ENCODE assay signal across 20 cellular contexts in the genomic region with DNA sequence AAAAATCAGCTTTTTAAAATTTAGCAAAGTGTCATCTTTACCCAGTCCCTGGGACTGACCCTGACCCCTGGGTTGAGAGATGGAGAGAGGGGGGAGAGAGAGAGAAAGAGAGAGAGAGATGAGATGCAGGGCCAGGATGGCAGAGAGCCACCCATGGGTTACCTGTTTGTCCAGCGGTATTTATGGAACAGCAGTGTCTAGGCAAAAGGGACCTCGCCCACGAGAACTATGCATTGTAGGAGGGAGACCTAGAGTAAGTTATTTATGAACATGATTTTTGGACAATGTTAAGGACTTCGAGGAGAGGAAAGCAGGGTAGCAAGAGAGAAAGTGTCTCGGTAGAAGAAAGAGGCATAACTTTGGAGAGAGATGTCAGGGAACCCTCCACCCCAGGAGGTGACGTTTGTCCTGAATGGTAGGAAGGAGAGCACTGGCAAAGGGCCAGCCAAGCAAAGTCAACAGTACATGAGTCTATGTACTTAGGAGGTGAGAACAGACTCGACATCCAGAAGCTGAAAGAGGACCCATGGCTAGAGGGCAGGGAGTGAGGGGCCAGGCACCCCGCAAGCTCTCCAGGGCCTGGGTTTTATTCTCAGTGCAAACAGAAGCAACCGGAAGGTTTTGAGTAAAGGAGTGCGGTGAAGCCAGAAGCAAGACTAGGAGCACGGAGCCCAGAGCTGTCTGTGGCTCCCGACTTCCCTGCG. TPM values are rescaled to one million over a fixed set of nuclear protein-coding genes. Genes with fewer than 3 reads are reported as not detected.
A peak's percentile ranks its signal among the peaks of the same experiment; 100 is the strongest.
DNase-seq lines count a peak whose midpoint lies in the region; ATAC-seq and TF ChIP-seq lines count a peak whose summit lies in the region.
"Had no signal": no experiment of that assay in that cellular context is flagged by ENCODE, and none has a peak within 500 bp of the region (broad histone marks: within the 10 kb centered on the region; RNA-seq: fewer than 3 reads in every experiment).

No MANE protein-coding gene starts in this region.

- H3K27me3 ChIP-seq in cardiac muscle cell (peaks cover 4% of the 10 kb centered on the region), body of pancreas (peaks cover 0 to 24% of the 10 kb centered on the region in 2 donors)

- no peak for TF ChIP-seq POLR2A in body of pancreas (IDR thresholded peaks at IDR 0.05)

- H3K36me3 ChIP-seq in cardiac muscle cell (no peaks in the 10 kb centered on the region), body of pancreas (replicated peaks in 1 of 2; ENCODE audit: insufficient read depth in 1 of 2, low read depth in 2 of 2) (no peaks in the 10 kb centered on the region), mesodermal cell (ENCODE audit: control insufficient read depth, insufficient read depth, low read length) (no peaks in the 10 kb centered on the region)
- H3K36me3 ChIP-seq: brain microvascular endothelial cell, MG63, neutrophil had no signal

- H3K4me3 ChIP-seq in cardiac muscle cell (no peak overlapping the region), body of pancreas (no peak overlapping the region), mesodermal cell (ENCODE audit: extremely low read depth, insufficient read depth, low read length, poor library complexity, severe bottlenecking) (no peak overlapping the region)
- H3K4me3 ChIP-seq: MG63 had no signal

- 15 to 19% methylated on average over 13 of the region's 13 CpGs for WGBS in body of pancreas, 2 donors
- WGBS in mesodermal cell (ENCODE audit: insufficient coverage in 2 of 2), 2 experiments: 66 to 73% methylated on average over 13 of the region's 13 CpGs

- intact Hi-C loops in left ventricle myocardium superior (cut with micrococcal nuclease): no loop called here
- intact Hi-C loops in body of pancreas (cut with DNase I): no loop called here

- H3K4me1 ChIP-seq in cardiac muscle cell (ENCODE audit: low read depth) (peaks cover 33% of the 10 kb centered on the region), body of pancreas (peaks cover 15% of the 10 kb centered on the region), mesodermal cell (ENCODE audit: control insufficient read depth, insufficient read depth, low read length, poor library complexity, severe bottlenecking) (peaks cover 27% of the 10 kb centered on the region)

- DNase-seq in cardiac muscle cell (ENCODE audit: low read depth in 1 of 2, low spot score in 1 of 2) (peak in 1 of 2 donors; percentile 37), left ventricle myocardium superior (no peak), body of pancreas (peak; percentile 55 to 80 (median 64)), ureter (ENCODE audit: low spot score) (peak; percentile 62), amygdala (lab: John Stamatoyannopoulos, UW) (no peak)
- no peak for DNase-seq in activated CD4-positive, alpha-beta T cell treated with anti-CD3 and anti-CD28 coated beads for 4 hours
- DNase-seq in stimulated activated naive CD4-positive, alpha-beta T cell treated with Interleukin-2 at 50 U/mL for 16 hours (lab: John Stamatoyannopoulos, UW): no peak
- DNase-seq: activated CD4-positive, alpha-beta memory T cell treated with anti-CD3 and anti-CD28 coated beads for 36 hours; activated T-cell treated with anti-CD3 and anti-CD28 coated beads, Interleukin-2, amount 50 U/mL, for 4 hours; brain microvascular endothelial cell; CD4-positive, alpha-beta T cell; dorsolateral prefrontal cortex; MG63; midbrain; NCI-H187 treated with DMSO at 0.1 percent for 48 hours; stimulated activated CD4-positive, alpha-beta T cell treated with anti-CD3 and anti-CD28 coated beads, Interleukin-1b, Interleukin-23, amount 100 ng/mL, for 48 hours had no signal

- no peak for TF ChIP-seq CTCF in cardiac muscle cell (IDR thresholded peaks at IDR 0.05; ENCODE audit: low read depth, low read length)
- no peak for TF ChIP-seq CTCF in body of pancreas (IDR thresholded peaks at IDR 0.05)

- H3K27ac ChIP-seq in cardiac muscle cell (peak overlapping the region; percentile 9), body of pancreas (no peak overlapping the region), mesodermal cell (ENCODE audit: low read depth, low read length, severe bottlenecking) (peak overlapping the region; percentile 23)
- H3K27ac ChIP-seq: brain microvascular endothelial cell, dorsolateral prefrontal cortex, neutrophil had no signal

- H3K9me3 ChIP-seq in cardiac muscle cell (ENCODE audit: low read depth) (no peaks in the 10 kb centered on the region), body of pancreas (no peaks in the 10 kb centered on the region), mesodermal cell (ENCODE audit: control insufficient read depth, low read length) (no peaks in the 10 kb centered on the region)
- H3K9me3 ChIP-seq: MG63, neutrophil had no signal

- ATAC-seq in left ventricle myocardium superior (no peak), body of pancreas (no peak)
- ATAC-seq: activated T-cell treated with anti-CD3 and anti-CD28 coated beads, Interleukin-2, amount 50 U/mL, for 4 hours; Panc1; sciatic nerve had no signal

RNA-seq across cellular contexts. Expression of a gene that starts 30.5 kb away (rescaled TPM):
- total RNA-seq in cardiac muscle cell: 104 and 125 TPM in 2 replicates
- polyA plus RNA-seq in cardiac muscle cell: 91.8 and 123 TPM in 2 replicates
- 1.9 TPM for total RNA-seq in left ventricle myocardium superior
- total RNA-seq in body of pancreas: not detected
- 195 TPM for polyA plus RNA-seq in mesodermal cell (2013, experiment 1 of 2)
- 141 TPM for polyA plus RNA-seq in mesodermal cell (2013, experiment 2 of 2)
- total RNA-seq in ureter: 29.5 TPM
- total RNA-seq: activated CD4-positive, alpha-beta memory T cell treated with anti-CD3 and anti-CD28 coated beads for 36 hours had no signal

Comparison
In these comparisons a context has a peak if more than half of its experiments do, and no peak if none do; other contexts are left out.
1. RNA of a gene that starts 30.5 kb away (total RNA-seq): 104 to 125 TPM in cardiac muscle cell and 29.5 TPM in ureter (single experiment); 1.9 TPM in left ventricle myocardium superior (single experiment) and not detected in body of pancreas; every median in the first group is over 10 times any median in the second.
2. DNase-seq: peak in body of pancreas (4 of 4) and ureter (single experiment); none in left ventricle myocardium superior (single experiment), amygdala (0 of 56), activated CD4-positive, alpha-beta T cell treated with anti-CD3 and anti-CD28 coated beads for 4 hours (0 of 2) and stimulated activated naive CD4-positive, alpha-beta T cell treated with Interleukin-2 at 50 U/mL for 16 hours (single experiment).
3. H3K27ac ChIP-seq: peak in cardiac muscle cell (single experiment) and mesodermal cell (single experiment); none in body of pancreas (0 of 4).